In the genomic region with DNA sequence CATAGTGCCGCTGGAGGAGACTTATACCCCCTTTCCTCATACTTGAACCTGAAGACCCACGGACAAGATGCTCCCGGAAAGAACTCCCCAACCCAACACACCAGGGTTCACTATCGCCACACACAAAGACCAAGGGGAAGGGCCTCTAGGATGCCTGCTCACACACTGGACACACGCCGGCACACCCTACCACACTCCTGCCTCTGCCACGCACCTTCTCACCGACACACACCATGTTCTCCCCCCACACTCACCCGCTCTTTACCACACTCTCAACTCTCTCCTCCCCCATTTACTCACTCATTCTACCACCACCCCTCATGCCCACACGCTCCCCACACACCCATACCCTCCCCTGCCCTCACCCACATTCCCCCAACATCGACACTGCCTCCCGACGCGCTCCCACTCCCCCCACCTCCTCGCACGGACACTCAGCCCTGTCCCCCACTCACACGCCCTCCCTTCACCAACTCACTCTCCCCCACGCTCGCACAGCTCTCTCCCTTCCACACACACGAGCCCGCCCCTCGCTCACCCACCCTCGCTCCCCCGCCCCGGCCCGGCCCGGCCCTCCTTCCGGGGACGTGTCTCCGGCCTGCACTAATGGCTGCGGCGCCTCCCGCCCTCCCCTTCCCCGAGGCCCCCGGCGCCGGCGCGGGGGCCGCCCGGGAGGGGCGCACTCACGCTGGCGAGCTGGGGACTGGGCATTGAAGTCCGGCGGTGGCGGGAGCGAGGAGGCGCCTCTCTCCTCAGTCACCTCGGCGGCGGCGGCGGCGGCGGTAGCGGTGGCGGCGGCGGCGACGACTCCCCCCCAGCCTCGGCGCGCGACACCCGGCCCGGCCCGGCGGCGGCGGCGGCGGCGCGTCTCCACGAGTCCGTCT, we compare ENCODE assay signal across 8 cellular contexts. TPM values are rescaled to one million over a fixed set of nuclear protein-coding genes. Genes with fewer than 3 reads are reported as not detected.
A peak's percentile ranks its signal among the peaks of the same experiment; 100 is the strongest.
DNase-seq lines count a peak whose midpoint lies in the region; ATAC-seq and TF ChIP-seq lines count a peak whose summit lies in the region.

No MANE protein-coding gene starts in this region.

- peaks cover 82% of the 10 kb centered on the region for H3K4me1 ChIP-seq in CD4-positive, CD25-positive, alpha-beta regulatory T cell (ENCODE audit: control insufficient read depth, insufficient read depth, low read length, poor library complexity, severe bottlenecking)

- H3K9me3 Mint-ChIP-seq in CD4-positive, CD25-positive, alpha-beta regulatory T cell: no peaks in the 10 kb centered on the region
- no peaks in the 10 kb centered on the region for H3K9me3 Mint-ChIP-seq in activated B cell treated with CpG ODN at 0.5 μM for 24 hours

- H3K4me3 ChIP-seq in CD4-positive, CD25-positive, alpha-beta regulatory T cell (ENCODE audit: low read depth, low read length): peak overlapping the region; percentile 95
- H3K4me3 ChIP-seq in cardiac fibroblast (replicated peaks in 1 of 2; ENCODE audit: low read depth in 2 of 2, low read length in 2 of 2) (peak overlapping the region; percentile 84 to 95), kidney epithelial cell (ENCODE audit: low read depth, low read length) (peak overlapping the region; percentile 62)

- H3K36me3 ChIP-seq in CD4-positive, CD25-positive, alpha-beta regulatory T cell (ENCODE audit: control insufficient read depth, insufficient read depth, low read length): no peaks in the 10 kb centered on the region
- H3K36me3 ChIP-seq in kidney epithelial cell (ENCODE audit: control insufficient read depth, insufficient read depth, low read length): no peaks in the 10 kb centered on the region

- CTCF ChIA-PET in activated B cell treated with CpG ODN at 0.5 μM for 24 hours (lab: Charles Lee): interaction anchor here (1.4 to 4.5 kb wide), 8 partner anchors 15 to 175 kb away, joined by 3 to 75 read pairs (median 6); no protein-coding TSS in a partner anchor

- no peaks in the 10 kb centered on the region for H3K27me3 Mint-ChIP-seq in CD4-positive, CD25-positive, alpha-beta regulatory T cell
- H3K27me3 Mint-ChIP-seq in activated B cell treated with CpG ODN at 0.5 μM for 24 hours: no peaks in the 10 kb centered on the region

- peak overlapping the region; percentile 94 to 99 (median 99) for H3K4me3 Mint-ChIP-seq in CD4-positive, CD25-positive, alpha-beta regulatory T cell
- H3K4me3 Mint-ChIP-seq in activated B cell treated with CpG ODN at 0.5 μM for 24 hours: peak overlapping the region; percentile 91

- peak overlapping the region; percentile 89 to 96 (median 96) for H3K27ac Mint-ChIP-seq in CD4-positive, CD25-positive, alpha-beta regulatory T cell
- H3K27ac Mint-ChIP-seq in activated B cell treated with CpG ODN at 0.5 μM for 24 hours: peak overlapping the region; percentile 92

- peaks cover 4% of the 10 kb centered on the region for H3K36me3 Mint-ChIP-seq in CD4-positive, CD25-positive, alpha-beta regulatory T cell
- peaks cover 15% of the 10 kb centered on the region for H3K36me3 Mint-ChIP-seq in activated B cell treated with CpG ODN at 0.5 μM for 24 hours (ENCODE audit: low read depth)

- ATAC-seq in CD4-positive, CD25-positive, alpha-beta regulatory T cell (ENCODE audit: low read depth in 2 of 2): peak; percentile 60 to 61
- ATAC-seq in GM19397 (IDR thresholded peaks at IDR 0.05; ENCODE audit: unreplicated experiment) (peak; percentile 45), activated B cell treated with CpG ODN at 0.5 μM for 24 hours (ENCODE audit: low read depth) (peak; percentile 43)

- peak overlapping the region; percentile 86 for H3K27ac ChIP-seq in CD4-positive, CD25-positive, alpha-beta regulatory T cell (ENCODE audit: insufficient read depth, low read length, poor library complexity, severe bottlenecking)

- H3K4me1 Mint-ChIP-seq in CD4-positive, CD25-positive, alpha-beta regulatory T cell: peaks cover 28 to 82% (median 49%) of the 10 kb centered on the region in 4 donors
- H3K4me1 Mint-ChIP-seq in activated B cell treated with CpG ODN at 0.5 μM for 24 hours: peaks cover 77% of the 10 kb centered on the region

- DNase-seq in CD4-positive, CD25-positive, alpha-beta regulatory T cell: peak; percentile 80 to 83 (median 82)
- DNase-seq in HT-29 (ENCODE audit: low spot score) (peak; percentile 60), activated B cell treated with CpG ODN at 0.5 μM for 24 hours (peak; percentile 75), cardiac fibroblast (ENCODE audit: low read depth in 2 of 2) (peak; percentile 60 to 85), kidney epithelial cell (ENCODE audit: low read depth) (no peak), cortex of kidney (lab: John Stamatoyannopoulos, UW) (no peak)
- DNase-seq in stimulated activated CD4-positive, alpha-beta T cell treated with anti-CD3 and anti-CD28 coated beads, Interleukin-15, amount 100 ng/mL, for 48 hours (ENCODE audit: low read depth in 2 of 2): peak; percentile 55 to 67

- no peak for TF ChIP-seq CTCF in activated B cell treated with CpG ODN at 0.5 μM for 24 hours (IDR thresholded peaks at IDR 0.05)
- no peak for TF ChIP-seq CTCF in cardiac fibroblast (IDR thresholded peaks at IDR 0.05; ENCODE audit: low read depth, low read length)
- TF ChIP-seq CTCF in kidney epithelial cell (IDR thresholded peaks at IDR 0.05; ENCODE audit: insufficient read depth, low read length, poor library complexity, severe bottlenecking): no peak

- no peaks in the 10 kb centered on the region for H3K9me3 ChIP-seq in CD4-positive, CD25-positive, alpha-beta regulatory T cell (ENCODE audit: control insufficient read depth in 2 of 2, low read length in 2 of 2)

- POLR2A ChIA-PET in activated B cell treated with CpG ODN at 0.5 μM for 24 hours (lab: Charles Lee): interaction anchor here (0.6 to 10.4 kb wide), 18 partner anchors 11 to 149 kb away, joined by 3 to 235 read pairs (median 6); partner anchors contain the start of genes KHDRBS1 and TMEM39B

- no peaks in the 10 kb centered on the region for H3K27me3 ChIP-seq in CD4-positive, CD25-positive, alpha-beta regulatory T cell (ENCODE audit: control insufficient read depth, insufficient read depth, low read length)
- no peaks in the 10 kb centered on the region for H3K27me3 ChIP-seq in kidney epithelial cell (ENCODE audit: control insufficient read depth, insufficient read depth, low read length)

- intact Hi-C loops in activated B cell treated with CpG ODN at 0.5 μM for 24 hours (cut with micrococcal nuclease): loop anchor here (2.0 to 10.0 kb wide), 7 partner anchors 17 to 880 kb away; partner anchors contain the start of genes ADGRB2, MARCKSL1, S100PBP and SPOCD1

RNA-seq across cellular contexts. Expression of gene PTP4A2, which starts 0.6 kb away (rescaled TPM):
- 364 TPM for total RNA-seq in CD4-positive, CD25-positive, alpha-beta regulatory T cell
- polyA plus RNA-seq in CD4-positive, CD25-positive, alpha-beta regulatory T cell: 100 to 1,000 TPM; 288 to 597 (median 387) TPM
- 198 and 218 TPM in 2 replicates for total RNA-seq in HT-29 (2014; rRNA removed; shearing (Covaris generic))
- total RNA-seq in activated B cell treated with CpG ODN at 0.5 μM for 24 hours: 249 and 275 TPM in 2 replicates
- total RNA-seq in kidney epithelial cell: 306 and 346 TPM in 2 replicates

Comparison
In these comparisons a context has a peak if more than half of its experiments do, and no peak if none do; other contexts are left out.
1. DNase-seq: peak in CD4-positive, CD25-positive, alpha-beta regulatory T cell (3 of 3), HT-29 (single experiment), activated B cell treated with CpG ODN at 0.5 μM for 24 hours (single experiment), cardiac fibroblast (2 of 2) and stimulated activated CD4-positive, alpha-beta T cell treated with anti-CD3 and anti-CD28 coated beads, Interleukin-15, amount 100 ng/mL, for 48 hours (2 of 2); none in kidney epithelial cell (single experiment) and cortex of kidney (single experiment).
2. Peak in every context shown above with its lines, with median percentiles within 50 percentile points of each other: ATAC-seq and H3K4me3 ChIP-seq.